In genomic region chr2:15323227-15323626, GRCh38 we compare ENCODE assay signal across 22 cellular contexts.
"Had no signal": no experiment of that assay in that cellular context is flagged by ENCODE, and none has a peak within 500 bp of the region (broad histone marks: within the 10 kb centered on the region; RNA-seq: fewer than 3 reads in every experiment).

No MANE protein-coding gene starts in this region.

- DNase-seq: activated B cell treated with CpG ODN at 0.5 μM for 24 hours; activated CD4-positive, alpha-beta memory T cell treated with anti-CD3 and anti-CD28 coated beads, Interleukin-2, amount 10 ng/mL, durations not matched to agents 7 days and 5 days; activated CD4-positive, alpha-beta T cell treated with anti-CD3 and anti-CD28 coated beads for 4 hours; activated CD4-positive, alpha-beta T cell treated with anti-CD3 and anti-CD28 coated beads, Interleukin-2, amount 10 ng/mL, durations not matched to agents 24 days and 14 days; activated CD4-positive, alpha-beta T cell treated with anti-CD3 and anti-CD28 coated beads, Interleukin-2, amount 50 U/mL, for 48 hours; activated CD4-positive, CD25-positive, alpha-beta regulatory T cell treated with anti-CD3 and anti-CD28 coated beads, Interleukin-2, amount 50 U/mL, for 72 hours; activated CD8-positive, alpha-beta memory T cell treated with anti-CD3 and anti-CD28 coated beads for 24 hours; activated CD8-positive, alpha-beta memory T cell treated with anti-CD3 and anti-CD28 coated beads, Interleukin-2, amount 10 ng/mL, durations not matched to agents 7 days and 5 days; activated CD8-positive, alpha-beta memory T cell treated with anti-CD3 and anti-CD28 coated beads, Interleukin-2, amount 50 U/mL, for 48 hours; activated CD8-positive, alpha-beta T cell treated with anti-CD3 and anti-CD28 coated beads, Interleukin-2, amount 10 ng/mL, durations not matched to agents 7 days and 5 days; activated effector memory CD4-positive, alpha-beta T cell treated with Interleukin-2 at 50 U/mL for 16 hours; activated gamma-delta T cell; activated naive CD4-positive, alpha-beta T cell treated with anti-CD3 and anti-CD28 coated beads, Interleukin-2, amount 10 ng/mL, durations not matched to agents 7 days and 5 days; activated naive CD4-positive, alpha-beta T cell treated with Interleukin-2 at 50 U/mL for 16 hours; activated T-cell treated with anti-CD3 and anti-CD28 coated beads, Interleukin-2, amount 50 U/mL, for 24 hours; activated T-cell treated with anti-CD3 and anti-CD28 coated beads, Interleukin-2, amount 50 U/mL, for 48 hours; amygdala; anterior cingulate cortex; caudate nucleus; cerebellar nuclear complex; colonic mucosa; T-helper 9 cell had no signal

- ATAC-seq: activated CD8-positive, alpha-beta memory T cell treated with anti-CD3 and anti-CD28 coated beads, Interleukin-2, amount 10 ng/mL, durations not matched to agents 7 days and 5 days; activated CD8-positive, alpha-beta T cell treated with anti-CD3 and anti-CD28 coated beads, Interleukin-2, amount 10 ng/mL, durations not matched to agents 7 days and 5 days had no signal
